ENCODE assay signal across 1 cellular context in the genomic region with DNA sequence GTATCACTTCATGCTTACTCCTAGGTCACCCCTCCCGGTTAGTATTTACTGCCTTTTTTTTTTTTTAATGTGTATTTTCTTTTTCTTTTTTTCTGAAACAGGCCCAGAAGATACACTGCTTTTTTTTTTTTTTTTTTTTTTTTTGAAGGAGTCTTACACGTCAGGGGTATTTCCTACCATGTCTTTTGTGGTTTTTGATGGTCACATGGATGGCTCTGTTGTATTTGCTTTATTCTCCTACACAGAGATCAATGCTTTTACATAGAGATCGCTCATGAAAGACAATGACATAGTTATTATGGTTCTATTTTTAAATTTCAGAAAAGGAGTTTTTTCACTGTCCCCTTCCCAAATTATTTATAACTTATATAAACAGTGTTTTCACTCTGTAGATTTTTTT.
TF ChIP-seq lines count a peak whose summit lies in the region.

No MANE protein-coding gene starts in this region.

TF ChIP-seq in IMR-90, 13 proteins besides CTCF, POLR2A, EP300 and RAD21:
- TF ChIP-seq CEBPB (IDR thresholded peaks at IDR 0.05; ENCODE audit: low read depth, low read length) (no peak), NFE2L2 (IDR thresholded peaks at IDR 0.05; ENCODE audit: low read depth, low read length) (no peak), MAFK (IDR thresholded peaks at IDR 0.05; ENCODE audit: low read depth, low read length) (no peak), RFX5 (IDR thresholded peaks at IDR 0.05; ENCODE audit: low read depth, low read length) (no peak), CHD1 (IDR thresholded peaks at IDR 0.05; ENCODE audit: low read depth, low read length) (no peak), MAZ (IDR thresholded peaks at IDR 0.05; ENCODE audit: borderline replicate concordance, low read depth, low read length) (no peak), MXI1 (IDR thresholded peaks at IDR 0.05; ENCODE audit: borderline replicate concordance, low read depth, low read length) (no peak), FOS (IDR thresholded peaks at IDR 0.05; ENCODE audit: low read depth, low read length) (no peak), SMC3 (IDR thresholded peaks at IDR 0.05; ENCODE audit: low read depth, low read length) (no peak), BHLHE40 (IDR thresholded peaks at IDR 0.05; ENCODE audit: low read depth, low read length) (no peak), RCOR1 (IDR thresholded peaks at IDR 0.05; ENCODE audit: insufficient replicate concordance, low read length) (no peak)
- TF ChIP-seq, protein P1, sequence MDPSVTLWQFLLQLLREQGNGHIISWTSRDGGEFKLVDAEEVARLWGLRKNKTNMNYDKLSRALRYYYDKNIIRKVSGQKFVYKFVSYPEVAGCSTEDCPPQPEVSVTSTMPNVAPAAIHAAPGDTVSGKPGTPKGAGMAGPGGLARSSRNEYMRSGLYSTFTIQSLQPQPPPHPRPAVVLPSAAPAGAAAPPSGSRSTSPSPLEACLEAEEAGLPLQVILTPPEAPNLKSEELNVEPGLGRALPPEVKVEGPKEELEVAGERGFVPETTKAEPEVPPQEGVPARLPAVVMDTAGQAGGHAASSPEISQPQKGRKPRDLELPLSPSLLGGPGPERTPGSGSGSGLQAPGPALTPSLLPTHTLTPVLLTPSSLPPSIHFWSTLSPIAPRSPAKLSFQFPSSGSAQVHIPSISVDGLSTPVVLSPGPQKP (IDR thresholded peaks at IDR 0.05; ENCODE audit: borderline replicate concordance, low read depth, low read length): no peak
- TF ChIP-seq, protein P2, sequence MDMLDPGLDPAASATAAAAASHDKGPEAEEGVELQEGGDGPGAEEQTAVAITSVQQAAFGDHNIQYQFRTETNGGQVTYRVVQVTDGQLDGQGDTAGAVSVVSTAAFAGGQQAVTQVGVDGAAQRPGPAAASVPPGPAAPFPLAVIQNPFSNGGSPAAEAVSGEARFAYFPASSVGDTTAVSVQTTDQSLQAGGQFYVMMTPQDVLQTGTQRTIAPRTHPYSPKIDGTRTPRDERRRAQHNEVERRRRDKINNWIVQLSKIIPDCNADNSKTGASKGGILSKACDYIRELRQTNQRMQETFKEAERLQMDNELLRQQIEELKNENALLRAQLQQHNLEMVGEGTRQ (IDR thresholded peaks at IDR 0.05; ENCODE audit: low read depth, low read length): no peak
